11 cellular contexts compared by ENCODE assay signal in the genomic region with DNA sequence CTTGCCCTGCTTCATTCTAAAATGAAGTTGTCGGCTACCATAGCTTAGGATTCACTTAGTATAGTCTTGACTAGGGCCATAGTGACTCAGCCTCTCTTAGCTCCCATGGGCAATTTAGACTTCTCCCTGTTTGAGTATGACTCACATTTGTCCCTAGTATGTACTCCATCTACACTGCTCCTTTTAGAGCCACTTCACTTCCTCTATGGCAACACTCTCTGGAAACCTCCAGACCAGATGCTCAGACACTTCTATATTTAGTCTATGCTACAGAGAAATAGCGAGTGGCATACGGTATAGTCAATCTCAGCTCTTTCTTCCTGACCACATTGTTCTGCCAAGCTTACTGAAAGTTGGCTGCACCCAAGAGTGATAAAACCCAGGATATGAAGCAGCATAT. TPM values are rescaled to one million over a fixed set of nuclear protein-coding genes. Genes with fewer than 3 reads are reported as not detected.
DNase-seq lines count a peak whose midpoint lies in the region; ATAC-seq, FAIRE-seq and TF ChIP-seq lines count a peak whose summit lies in the region.
"Had no signal": no experiment of that assay in that cellular context is flagged by ENCODE, and none has a peak within 500 bp of the region (broad histone marks: within the 10 kb centered on the region; RNA-seq: fewer than 3 reads in every experiment).

No MANE protein-coding gene starts in this region.

- TF ChIP-seq CTCF in pancreas (IDR thresholded peaks at IDR 0.05), result no peak
- TF ChIP-seq CTCF in endodermal cell (conservative IDR thresholded peaks at IDR 0.05), result no peak
- TF ChIP-seq CTCF in osteocyte (IDR thresholded peaks at IDR 0.05), result no peak

- H3K27ac Mint-ChIP-seq in endodermal cell, result no peak overlapping the region
- no peak overlapping the region for H3K27ac Mint-ChIP-seq in osteocyte (ENCODE audit: unreplicated experiment)
- H3K27ac Mint-ChIP-seq: activated naive CD4-positive, alpha-beta T cell treated with anti-CD3 and anti-CD28 coated beads for 36 hours had no signal

- intact Hi-C loops in pancreas (cut with DNase I), result loop anchor here in 1 of 3 donors (10.0 kb wide), 1 partner anchor 159 kb away; no protein-coding TSS in a partner anchor

- WGBS in pancreas, 2 donors, result 69 to 72% methylated on average over 3 of the region's 3 CpGs
- 97% methylated on average over 3 of the region's 3 CpGs for WGBS in endodermal cell (ENCODE audit: insufficient coverage in 1 of 2, insufficient read length in 1 of 2), 2 experiments

- H3K27me3 Mint-ChIP-seq in endodermal cell (ENCODE audit: insufficient read depth) (no peaks in the 10 kb centered on the region), osteocyte (ENCODE audit: unreplicated experiment) (peaks cover 8% of the 10 kb centered on the region)

- H3K4me3 Mint-ChIP-seq in endodermal cell, result no peak overlapping the region
- no peak overlapping the region for H3K4me3 Mint-ChIP-seq in osteocyte (ENCODE audit: unreplicated experiment)
- H3K4me3 Mint-ChIP-seq: activated naive CD4-positive, alpha-beta T cell treated with anti-CD3 and anti-CD28 coated beads for 36 hours had no signal

- H3K36me3 ChIP-seq in pancreas, result no peaks in the 10 kb centered on the region
- no peaks in the 10 kb centered on the region for H3K36me3 ChIP-seq in endodermal cell (ENCODE audit: control insufficient read depth, insufficient read depth, low read length)

- no peak overlapping the region for H3K9ac ChIP-seq in endodermal cell (ENCODE audit: extremely low read depth, low read length, poor library complexity, severe bottlenecking)

- H3K36me3 Mint-ChIP-seq in endodermal cell (ENCODE audit: low read depth) (no peaks in the 10 kb centered on the region), osteocyte (ENCODE audit: unreplicated experiment) (no peaks in the 10 kb centered on the region)

- H3K9me3 ChIP-seq in pancreas, result no peaks in the 10 kb centered on the region
- no peaks in the 10 kb centered on the region for H3K9me3 ChIP-seq in endodermal cell (ENCODE audit: control insufficient read depth, low read length)

- H3K27me3 ChIP-seq in pancreas (no peaks in the 10 kb centered on the region), endodermal cell (ENCODE audit: control insufficient read depth, insufficient read depth, low read length, poor library complexity, severe bottlenecking) (no peaks in the 10 kb centered on the region)

- peak; percentile 72 for DNase-seq in GM03348 (ENCODE audit: low spot score)
- DNase-seq in RPMI7951 (ENCODE audit: low read depth), result peak; percentile 95
- DNase-seq in fibroblast of gingiva (ENCODE audit: low read depth), result peak; percentile 60
- no peak for DNase-seq in pancreas
- no peak for DNase-seq in endodermal cell
- no peak for DNase-seq in T-helper 9 cell
- DNase-seq in osteocyte (ENCODE audit: extremely low spot score, unreplicated experiment), result no peak
- DNase-seq: activated naive CD4-positive, alpha-beta T cell treated with anti-CD3 and anti-CD28 coated beads for 36 hours had no signal

- H3K4me1 Mint-ChIP-seq in endodermal cell (peaks cover 5% of the 10 kb centered on the region), osteocyte (ENCODE audit: unreplicated experiment) (peaks cover 13% of the 10 kb centered on the region)

- ATAC-seq in pancreas (peak in 3 of 4 donors; percentile 75 to 87 (median 82)), HG03159 (IDR thresholded peaks at IDR 0.05; ENCODE audit: unreplicated experiment) (no peak)
- ATAC-seq: Panc1 had no signal

- H3K9me3 Mint-ChIP-seq in endodermal cell, result no peaks in the 10 kb centered on the region
- H3K9me3 Mint-ChIP-seq in osteocyte (ENCODE audit: unreplicated experiment), result no peaks in the 10 kb centered on the region
- H3K9me3 Mint-ChIP-seq: activated naive CD4-positive, alpha-beta T cell treated with anti-CD3 and anti-CD28 coated beads for 36 hours had no signal

- H3K4me3 ChIP-seq in pancreas (no peak overlapping the region), endodermal cell (ENCODE audit: low read length) (no peak overlapping the region)

- no peak for FAIRE-seq in pancreas (lab: Jason Lieb, UNC)

- no peak overlapping the region for H3K27ac ChIP-seq in pancreas
- H3K27ac ChIP-seq in endodermal cell (ENCODE audit: low read depth, low read length), result no peak overlapping the region

- H3K4me1 ChIP-seq in pancreas (peaks cover 0 to 9% (median 0%) of the 10 kb centered on the region in 3 donors), endodermal cell (ENCODE audit: control insufficient read depth, insufficient read depth, low read length) (no peaks in the 10 kb centered on the region)

RNA-seq across cellular contexts. Expression of gene MEPE, which starts 11.2 kb away (rescaled TPM):
- not detected in 2 replicates for total RNA-seq in RPMI7951 (2014; rRNA removed; shearing (Covaris generic))
- total RNA-seq in pancreas (not detected), endodermal cell (under 1 TPM; 0.37 to 0.89 TPM), osteocyte (not detected in 2 replicates)
- not detected for polyA plus RNA-seq in pancreas
- polyA plus RNA-seq in endodermal cell (2013, experiment 1 of 2), result not detected
- not detected for polyA plus RNA-seq in endodermal cell (2013, experiment 2 of 2)
- total RNA-seq: activated naive CD4-positive, alpha-beta T cell treated with anti-CD3 and anti-CD28 coated beads for 36 hours; liver had no signal

RNA-seq across cellular contexts. Expression of gene IBSP, which starts 44.6 kb away (rescaled TPM):
- total RNA-seq in RPMI7951 (2014; rRNA removed; shearing (Covaris generic)), result not detected in 2 replicates
- total RNA-seq in pancreas (under 1 TPM in 1 of 6 donors, not detected in 5; 0.37 TPM), endodermal cell (not detected), osteocyte (not detected in 2 replicates)
- polyA plus RNA-seq in pancreas, result not detected
- not detected for polyA plus RNA-seq in endodermal cell (2013, experiment 1 of 2)
- not detected for polyA plus RNA-seq in endodermal cell (2013, experiment 2 of 2)
- total RNA-seq: activated naive CD4-positive, alpha-beta T cell treated with anti-CD3 and anti-CD28 coated beads for 36 hours; liver had no signal
- polyA plus RNA-seq: liver had no signal

Comparison
In these comparisons a context has a peak if more than half of its experiments do, and no peak if none do; other contexts are left out.
1. DNase-seq: peak in GM03348 (single experiment), RPMI7951 (single experiment) and fibroblast of gingiva (single experiment); none in pancreas (0 of 6), endodermal cell (single experiment), T-helper 9 cell (single experiment) and osteocyte (single experiment).